In the genomic region with DNA sequence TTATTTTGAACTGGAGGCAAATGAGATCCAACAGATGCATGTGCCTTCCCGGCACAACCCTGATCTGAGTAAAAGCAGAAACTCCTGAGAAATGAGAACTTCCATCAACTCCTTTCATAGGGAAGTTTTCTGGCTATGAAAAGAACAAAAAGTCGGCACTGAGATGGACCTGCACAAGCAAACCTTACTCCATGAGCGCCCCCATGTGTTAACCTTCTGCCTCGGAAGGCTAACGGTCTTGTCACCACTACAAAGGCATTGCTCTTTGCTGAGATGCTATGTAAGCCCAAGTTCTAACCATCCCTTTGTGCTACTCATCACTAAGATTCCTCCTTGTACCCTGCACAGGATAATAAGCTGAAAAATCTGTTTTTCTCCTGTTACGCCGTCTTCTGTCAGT, we compare ENCODE assay signal across 11 cellular contexts. TPM values are rescaled to one million over a fixed set of nuclear protein-coding genes. Genes with fewer than 3 reads are reported as not detected.
A peak's percentile ranks its signal among the peaks of the same experiment; 100 is the strongest.
DNase-seq lines count a peak whose midpoint lies in the region; ATAC-seq and TF ChIP-seq lines count a peak whose summit lies in the region.
"Had no signal": no experiment of that assay in that cellular context is flagged by ENCODE, and none has a peak within 500 bp of the region (broad histone marks: within the 10 kb centered on the region; RNA-seq: fewer than 3 reads in every experiment).

No MANE protein-coding gene starts in this region.

- CTCF ChIA-PET in CD8-positive, alpha-beta memory T cell (lab: Charles Lee), result no interaction called here

- no peak for ATAC-seq in GM21515 (IDR thresholded peaks at IDR 0.05; ENCODE audit: unreplicated experiment)
- ATAC-seq in psoas muscle, result no peak

- TF ChIP-seq CTCF in AG10803 (conservative IDR thresholded peaks at IDR 0.05; ENCODE audit: low read length) (peak; percentile 11; the same call in 1 of the 2 replicates), GM12874 (IDR thresholded peaks at IDR 0.05; ENCODE audit: insufficient read depth, low read depth, low read length) (0 out of 2 replicates have a peak, but pooled peaks have one; percentile 28), endodermal cell (conservative IDR thresholded peaks at IDR 0.05) (peak; percentile 77), psoas muscle (IDR thresholded peaks at IDR 0.05) (no peak)

- intact Hi-C loops in psoas muscle (cut with DNase I), result no loop called here

- H3K27me3 ChIP-seq in NT2/D1 (ENCODE audit: insufficient read depth, insufficient read length) (no peaks in the 10 kb centered on the region), endodermal cell (ENCODE audit: control insufficient read depth, insufficient read depth, low read length, poor library complexity, severe bottlenecking) (no peaks in the 10 kb centered on the region), psoas muscle (ENCODE audit: insufficient read depth in 3 of 3, low read length in 2 of 3) (no peaks in the 10 kb centered on the region), H7 (ENCODE audit: control insufficient read depth, insufficient read depth, low read length) (no peaks in the 10 kb centered on the region)
- H3K27me3 ChIP-seq in CD8-positive, alpha-beta memory T cell (ENCODE audit: insufficient read depth, low read length, poor library complexity, severe bottlenecking), result no peaks in the 10 kb centered on the region
- H3K27me3 ChIP-seq: tibial nerve had no signal

- no peaks in the 10 kb centered on the region for H3K4me1 Mint-ChIP-seq in endodermal cell
- H3K4me1 Mint-ChIP-seq in CD8-positive, alpha-beta memory T cell, result no peaks in the 10 kb centered on the region

- H3K9me3 ChIP-seq in NT2/D1 (ENCODE audit: insufficient read depth, low read length), result no peaks in the 10 kb centered on the region
- no peaks in the 10 kb centered on the region for H3K9me3 ChIP-seq in endodermal cell (ENCODE audit: control insufficient read depth, low read length)
- no peaks in the 10 kb centered on the region for H3K9me3 ChIP-seq in psoas muscle
- H3K9me3 ChIP-seq in CD8-positive, alpha-beta memory T cell (ENCODE audit: low read length), result no peaks in the 10 kb centered on the region
- H3K9me3 ChIP-seq: tibial nerve had no signal

- H3K27ac Mint-ChIP-seq in endodermal cell, result no peak overlapping the region
- H3K27ac Mint-ChIP-seq in CD8-positive, alpha-beta memory T cell, result no peak overlapping the region

- H3K27ac ChIP-seq in endodermal cell (ENCODE audit: low read depth, low read length) (no peak overlapping the region), psoas muscle (no peak overlapping the region)
- no peak overlapping the region for H3K27ac ChIP-seq in CD8-positive, alpha-beta memory T cell (ENCODE audit: low read depth, low read length)
- H3K27ac ChIP-seq: tibial nerve had no signal

- peaks cover 1% of the 10 kb centered on the region for H3K27me3 Mint-ChIP-seq in endodermal cell (ENCODE audit: insufficient read depth)
- H3K27me3 Mint-ChIP-seq in CD8-positive, alpha-beta memory T cell, result peaks cover 4 to 10% of the 10 kb centered on the region in 2 donors

- H3K4me3 Mint-ChIP-seq in endodermal cell, result no peak overlapping the region
- H3K4me3 Mint-ChIP-seq in CD8-positive, alpha-beta memory T cell, result no peak overlapping the region

- POLR2A ChIA-PET in CD8-positive, alpha-beta memory T cell (lab: Charles Lee), result no interaction called here

- DNase-seq in AG10803 (ENCODE audit: low read depth), result no peak
- peak; percentile 63 for DNase-seq in NT2/D1 (ENCODE audit: low read depth, low spot score)
- peak; percentile 89 for DNase-seq in endodermal cell
- DNase-seq in psoas muscle, result no peak
- DNase-seq in CD8-positive, alpha-beta memory T cell, result no peak
- no peak for DNase-seq in H7
- DNase-seq: Right ventricle myocardium superior had no signal

- no peaks in the 10 kb centered on the region for H3K9me3 Mint-ChIP-seq in endodermal cell
- H3K9me3 Mint-ChIP-seq in CD8-positive, alpha-beta memory T cell, result no peaks in the 10 kb centered on the region

- H3K36me3 ChIP-seq in NT2/D1 (ENCODE audit: insufficient read depth, insufficient read length, low read length) (no peaks in the 10 kb centered on the region), endodermal cell (ENCODE audit: control insufficient read depth, insufficient read depth, low read length) (no peaks in the 10 kb centered on the region), psoas muscle (ENCODE audit: insufficient read depth in 1 of 2, low read depth in 1 of 2) (no peaks in the 10 kb centered on the region), H7 (replicated peaks; ENCODE audit: control insufficient read depth, insufficient read depth, low read length) (no peaks in the 10 kb centered on the region)
- no peaks in the 10 kb centered on the region for H3K36me3 ChIP-seq in CD8-positive, alpha-beta memory T cell (ENCODE audit: insufficient read depth, low read length)
- H3K36me3 ChIP-seq: tibial nerve had no signal

- H3K4me3 ChIP-seq in AG10803 (ENCODE audit: low read length), result no peak overlapping the region
- no peak overlapping the region for H3K4me3 ChIP-seq in NT2/D1 (ENCODE audit: insufficient read length, low read depth)
- H3K4me3 ChIP-seq in endodermal cell (ENCODE audit: low read length), result no peak overlapping the region
- no peak overlapping the region for H3K4me3 ChIP-seq in psoas muscle
- no peak overlapping the region for H3K4me3 ChIP-seq in CD8-positive, alpha-beta memory T cell (ENCODE audit: low read length)
- H3K4me3 ChIP-seq in H7 (ENCODE audit: insufficient read depth, low read depth, low read length), result no peak overlapping the region
- H3K4me3 ChIP-seq: tibial nerve had no signal

- H3K36me3 Mint-ChIP-seq in endodermal cell (ENCODE audit: low read depth), result no peaks in the 10 kb centered on the region
- H3K36me3 Mint-ChIP-seq in CD8-positive, alpha-beta memory T cell, result no peaks in the 10 kb centered on the region

- H3K4me1 ChIP-seq in NT2/D1 (ENCODE audit: insufficient read depth, insufficient read length), result no peaks in the 10 kb centered on the region
- H3K4me1 ChIP-seq in endodermal cell (ENCODE audit: control insufficient read depth, insufficient read depth, low read length), result no peaks in the 10 kb centered on the region
- H3K4me1 ChIP-seq in psoas muscle, result no peaks in the 10 kb centered on the region
- no peaks in the 10 kb centered on the region for H3K4me1 ChIP-seq in CD8-positive, alpha-beta memory T cell (ENCODE audit: insufficient read depth, low read length)
- H3K4me1 ChIP-seq: tibial nerve had no signal

- WGBS in endodermal cell (ENCODE audit: insufficient coverage in 1 of 2, insufficient read length in 1 of 2), 2 experiments, result 31 to 50% methylated on average over 4 to 7 of the region's 7 CpGs
- 42 to 51% (median 45%) methylated on average over 7 of the region's 7 CpGs for WGBS in psoas muscle, 3 donors

- no peak overlapping the region for H3K9ac ChIP-seq in NT2/D1 (ENCODE audit: insufficient read length, low read depth)
- no peak overlapping the region for H3K9ac ChIP-seq in endodermal cell (ENCODE audit: extremely low read depth, low read length, poor library complexity, severe bottlenecking)

RNA-seq across cellular contexts. Expression of a gene that starts 57.3 kb away (rescaled TPM):
- total RNA-seq in endodermal cell, result not detected
- polyA plus RNA-seq in endodermal cell (2013, experiment 1 of 2), result not detected
- polyA plus RNA-seq in endodermal cell (2013, experiment 2 of 2), result not detected
- not detected for total RNA-seq in psoas muscle
- polyA plus RNA-seq in psoas muscle, result not detected
- not detected for total RNA-seq in CD8-positive, alpha-beta memory T cell
- polyA plus RNA-seq in CD8-positive, alpha-beta memory T cell, result not detected
- total RNA-seq in H7 (2014; rRNA removed; shearing (Covaris generic)), result not detected in 2 replicates
- total RNA-seq: Right ventricle myocardium superior, skeletal muscle tissue, tibial nerve had no signal

Comparison
In these comparisons a context has a peak if more than half of its experiments do, and no peak if none do; other contexts are left out.
1. DNase-seq: peak in NT2/D1 (single experiment) and endodermal cell (single experiment); none in AG10803 (single experiment), psoas muscle (0 of 2), CD8-positive, alpha-beta memory T cell (0 of 5) and H7 (single experiment).